ENCODE assay signal across 11 cellular contexts in genomic region chr15:32867313-32867626, GRCh38.
DNase-seq lines count a peak whose midpoint lies in the region; ATAC-seq lines count a peak whose summit lies in the region.
"Had no signal": no experiment of that assay in that cellular context is flagged by ENCODE, and none has a peak within 500 bp of the region (broad histone marks: within the 10 kb centered on the region; RNA-seq: fewer than 3 reads in every experiment).

No MANE protein-coding gene starts in this region.

- H3K79me2 ChIP-seq in ACC112 (ENCODE audit: control insufficient read depth, insufficient read depth, low read length, unreplicated experiment) = no peaks in the 10 kb centered on the region

- DNase-seq in HK-2 (ENCODE audit: unreplicated experiment) (peak; percentile 56), amniotic stem cell (lab: John Stamatoyannopoulos, UW) (peak; percentile 20), islet precursor cell (peak; percentile 71), nucleus accumbens (lab: John Stamatoyannopoulos, UW) (no peak), AG08396 (ENCODE audit: low spot score) (no peak)
- DNase-seq in natural killer cell treated with Interleukin-12 subunit alpha and Interleukin-12 subunit beta and Interleukin-15 and Interleukin-18, amount 100 ng/mL, for 72 hours (ENCODE audit: low spot score) = no peak
- no peak for DNase-seq in central memory CD4-positive, alpha-beta T cell
- DNase-seq: CD8-positive, alpha-beta memory T cell; NCI-H524 treated with DMSO at 0.1 percent for 48 hours; ovary had no signal

- no peaks in the 10 kb centered on the region for H3K27me3 ChIP-seq in ACC112 (ENCODE audit: insufficient read depth, low read length)
- H3K27me3 ChIP-seq: ovary had no signal

- peaks cover 55% of the 10 kb centered on the region for H3K4me1 ChIP-seq in ACC112 (ENCODE audit: control insufficient read depth, insufficient read depth, low read length, unreplicated experiment)

- no peak overlapping the region for H3K4me3 Mint-ChIP-seq in natural killer cell treated with Interleukin-12 subunit alpha and Interleukin-12 subunit beta and Interleukin-15 and Interleukin-18, amount 100 ng/mL, for 72 hours
- H3K4me3 Mint-ChIP-seq: CD8-positive, alpha-beta memory T cell had no signal

- no peak overlapping the region for H3K27ac Mint-ChIP-seq in natural killer cell treated with Interleukin-12 subunit alpha and Interleukin-12 subunit beta and Interleukin-15 and Interleukin-18, amount 100 ng/mL, for 72 hours
- H3K27ac Mint-ChIP-seq: CD8-positive, alpha-beta memory T cell had no signal

- H3K27me3 Mint-ChIP-seq in natural killer cell treated with Interleukin-12 subunit alpha and Interleukin-12 subunit beta and Interleukin-15 and Interleukin-18, amount 100 ng/mL, for 72 hours = peaks cover 0 to 11% of the 10 kb centered on the region in 2 donors
- H3K27me3 Mint-ChIP-seq: CD8-positive, alpha-beta memory T cell had no signal

- peaks cover 0 to 2% of the 10 kb centered on the region in 2 donors for H3K4me1 Mint-ChIP-seq in natural killer cell treated with Interleukin-12 subunit alpha and Interleukin-12 subunit beta and Interleukin-15 and Interleukin-18, amount 100 ng/mL, for 72 hours (ENCODE audit: low read depth in 2 of 2)

- no peaks in the 10 kb centered on the region for H3K36me3 Mint-ChIP-seq in natural killer cell treated with Interleukin-12 subunit alpha and Interleukin-12 subunit beta and Interleukin-15 and Interleukin-18, amount 100 ng/mL, for 72 hours

- H3K36me3 ChIP-seq in ACC112 (ENCODE audit: insufficient read depth, low read length) = no peaks in the 10 kb centered on the region
- H3K36me3 ChIP-seq: ovary had no signal

- no peak for ATAC-seq in natural killer cell treated with Interleukin-12 subunit alpha and Interleukin-12 subunit beta and Interleukin-15 and Interleukin-18, amount 100 ng/mL, for 72 hours

- peak overlapping the region; percentile 47 for H2AFZ ChIP-seq in ACC112 (ENCODE audit: low read length, unreplicated experiment)

- peak overlapping the region; percentile 94 for H3K27ac ChIP-seq in ACC112 (ENCODE audit: low read depth, low read length)
- H3K27ac ChIP-seq: ovary had no signal

- H3K4me3 ChIP-seq in ACC112 (ENCODE audit: low read depth, low read length) = no peak overlapping the region
- H3K4me3 ChIP-seq: ovary had no signal

- H3K9me3 Mint-ChIP-seq in natural killer cell treated with Interleukin-12 subunit alpha and Interleukin-12 subunit beta and Interleukin-15 and Interleukin-18, amount 100 ng/mL, for 72 hours = no peaks in the 10 kb centered on the region
- H3K9me3 Mint-ChIP-seq: CD8-positive, alpha-beta memory T cell had no signal

Comparison
In these comparisons a context has a peak if more than half of its experiments do, and no peak if none do; other contexts are left out.
1. DNase-seq: peak in HK-2 (single experiment), amniotic stem cell (single experiment) and islet precursor cell (single experiment); none in nucleus accumbens (0 of 56), natural killer cell treated with Interleukin-12 subunit alpha and Interleukin-12 subunit beta and Interleukin-15 and Interleukin-18, amount 100 ng/mL, for 72 hours (single experiment), central memory CD4-positive, alpha-beta T cell (single experiment) and AG08396 (single experiment).